ENCODE assay signal across 8 cellular contexts in genomic region chr14:50231475-50232275, GRCh38. TPM values are rescaled to one million over a fixed set of nuclear protein-coding genes. Genes with fewer than 3 reads are reported as not detected.
DNase-seq lines count a peak whose midpoint lies in the region; TF ChIP-seq lines count a peak whose summit lies in the region.

Gene SOS2, minus strand, starts transcription at chr14:50231578. Its CDS starts 295 bp downstream, at chr14:50231283.

- H3K9ac ChIP-seq in stomach smooth muscle (ENCODE audit: low read length in 2 of 2) = peak within 1 kb of the TSS; percentile 86 to 91

- no peak for TF ChIP-seq CTCF in neural crest cell (conservative IDR thresholded peaks at IDR 0.05)

- H3K36me3 Mint-ChIP-seq in neural crest cell (ENCODE audit: low read depth) = peaks cover 12% of the 10 kb centered on the region

- peak; percentile 88 for TF ChIP-seq POLR2A in Raji (IDR thresholded peaks at IDR 0.05; ENCODE audit: insufficient read depth, low read depth, low read length)

- H3K9me3 Mint-ChIP-seq in neural crest cell = peaks cover 3% of the 10 kb centered on the region

- H3K36me3 ChIP-seq in stomach smooth muscle (ENCODE audit: control insufficient read depth in 2 of 2, insufficient read depth in 2 of 2, low read length in 2 of 2) = no peaks in the 10 kb centered on the region

- peak within 1 kb of the TSS; percentile 96 for H3K27ac Mint-ChIP-seq in neural crest cell (ENCODE audit: unreplicated experiment)

- H3K27me3 Mint-ChIP-seq in neural crest cell (ENCODE audit: low read depth) = no peaks in the 10 kb centered on the region

- peak within 1 kb of the TSS; percentile 88 to 91 for H3K4me3 ChIP-seq in stomach smooth muscle (ENCODE audit: low read length in 2 of 2)

- peak within 1 kb of the TSS; percentile 94 for H3K4me3 Mint-ChIP-seq in neural crest cell

- H3K4me1 ChIP-seq in stomach smooth muscle (ENCODE audit: control insufficient read depth, insufficient read depth, low read length) = peaks cover 20% of the 10 kb centered on the region

- peak within 1 kb of the TSS; percentile 89 for H3K27ac ChIP-seq in stomach smooth muscle (ENCODE audit: low read length)

- H3K4me1 Mint-ChIP-seq in neural crest cell = peaks cover 35% of the 10 kb centered on the region

- DNase-seq in ELF-1 (ENCODE audit: low read depth, low spot score) = peak; percentile 91
- DNase-seq in GOT3 (lab: John Stamatoyannopoulos, UW) = peak; percentile 53
- DNase-seq in LHCN-M2 (ENCODE audit: low read depth) = peak; percentile 78
- DNase-seq in activated effector memory CD4-positive, alpha-beta T cell treated with anti-CD3 and anti-CD28 coated beads, Interleukin-2, amount 50 U/mL, for 16 hours = peak; percentile 93
- peak; percentile 59 for DNase-seq in fibroblast of the conjunctiva (ENCODE audit: low read depth)
- DNase-seq in neural crest cell (ENCODE audit: low read depth, low spot score) = peak; percentile 80

- H3K27me3 ChIP-seq in stomach smooth muscle (ENCODE audit: control insufficient read depth in 1 of 2, insufficient read depth in 2 of 2, low read length in 2 of 2) = no peaks in the 10 kb centered on the region

- H3K9me3 ChIP-seq in stomach smooth muscle (ENCODE audit: control insufficient read depth in 2 of 2, low read length in 2 of 2) = no peaks in the 10 kb centered on the region

RNA-seq across cellular contexts. Expression of gene SOS2, which starts in this region (rescaled TPM):
- total RNA-seq in LHCN-M2 (2014; rRNA removed) = 21.1 and 23.0 TPM in 2 replicates
- polyA plus RNA-seq in LHCN-M2 (2012) = 5.8 TPM
- total RNA-seq in neural crest cell = 25.9 and 26.3 TPM in 2 replicates

Comparison
In these comparisons a context has a peak if more than half of its experiments do, and no peak if none do; other contexts are left out.
1. Peak in every context shown above with its lines: DNase-seq, H3K4me3 ChIP-seq and H3K27ac ChIP-seq.